Comparison of ENCODE assay signal across 1 cellular context in the genomic region with DNA sequence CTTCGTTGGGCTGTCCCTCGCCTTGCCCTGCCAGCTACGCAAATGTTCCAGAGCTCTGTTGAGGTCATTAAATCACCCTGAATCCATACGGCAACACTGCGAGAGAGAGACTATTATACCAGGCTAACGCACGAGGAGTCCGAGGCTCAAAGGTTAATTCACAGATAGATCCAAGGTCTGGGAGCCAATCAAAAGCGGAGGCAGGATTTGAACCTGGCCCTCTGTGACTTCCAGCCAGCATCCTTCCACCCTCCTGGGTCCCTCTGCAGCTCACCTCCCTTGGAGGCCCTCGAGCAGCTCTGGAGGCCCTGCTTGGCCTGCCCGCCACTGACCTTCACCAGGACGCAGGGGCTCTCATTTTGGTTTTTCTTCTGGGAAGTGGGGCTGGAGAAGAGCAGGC.
A peak's percentile ranks its signal among the peaks of the same experiment; 100 is the strongest.
TF ChIP-seq lines count a peak whose summit lies in the region.

No MANE protein-coding gene starts in this region.

TF ChIP-seq in HepG2, 621 proteins besides CTCF, POLR2A, EP300 and RAD21 (continues in another document):
- TF ChIP-seq, protein P1, sequence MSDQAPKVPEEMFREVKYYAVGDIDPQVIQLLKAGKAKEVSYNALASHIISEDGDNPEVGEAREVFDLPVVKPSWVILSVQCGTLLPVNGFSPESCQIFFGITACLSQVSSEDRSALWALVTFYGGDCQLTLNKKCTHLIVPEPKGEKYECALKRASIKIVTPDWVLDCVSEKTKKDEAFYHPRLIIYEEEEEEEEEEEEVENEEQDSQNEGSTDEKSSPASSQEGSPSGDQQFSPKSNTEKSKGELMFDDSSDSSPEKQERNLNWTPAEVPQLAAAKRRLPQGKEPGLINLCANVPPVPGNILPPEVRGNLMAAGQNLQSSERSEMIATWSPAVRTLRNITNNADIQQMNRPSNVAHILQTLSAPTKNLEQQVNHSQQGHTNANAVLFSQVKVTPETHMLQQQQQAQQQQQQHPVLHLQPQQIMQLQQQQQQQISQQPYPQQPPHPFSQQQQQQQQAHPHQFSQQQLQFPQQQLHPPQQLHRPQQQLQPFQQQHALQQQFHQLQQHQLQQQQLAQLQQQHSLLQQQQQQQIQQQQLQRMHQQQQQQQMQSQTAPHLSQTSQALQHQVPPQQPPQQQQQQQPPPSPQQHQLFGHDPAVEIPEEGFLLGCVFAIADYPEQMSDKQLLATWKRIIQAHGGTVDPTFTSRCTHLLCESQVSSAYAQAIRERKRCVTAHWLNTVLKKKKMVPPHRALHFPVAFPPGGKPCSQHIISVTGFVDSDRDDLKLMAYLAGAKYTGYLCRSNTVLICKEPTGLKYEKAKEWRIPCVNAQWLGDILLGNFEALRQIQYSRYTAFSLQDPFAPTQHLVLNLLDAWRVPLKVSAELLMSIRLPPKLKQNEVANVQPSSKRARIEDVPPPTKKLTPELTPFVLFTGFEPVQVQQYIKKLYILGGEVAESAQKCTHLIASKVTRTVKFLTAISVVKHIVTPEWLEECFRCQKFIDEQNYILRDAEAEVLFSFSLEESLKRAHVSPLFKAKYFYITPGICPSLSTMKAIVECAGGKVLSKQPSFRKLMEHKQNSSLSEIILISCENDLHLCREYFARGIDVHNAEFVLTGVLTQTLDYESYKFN (CRISPR knock-in tag; conservative IDR thresholded peaks at IDR 0.05) = 0 out of 2 replicates have a peak, but pooled peaks have one; percentile 6
- no peak for TF ChIP-seq JUN (CRISPR knock-in tag; IDR thresholded peaks at IDR 0.05)
- TF ChIP-seq ZNF841 (CRISPR knock-in tag; IDR thresholded peaks at IDR 0.05; ENCODE audit: borderline replicate concordance) = no peak
- TF ChIP-seq, protein P2, sequence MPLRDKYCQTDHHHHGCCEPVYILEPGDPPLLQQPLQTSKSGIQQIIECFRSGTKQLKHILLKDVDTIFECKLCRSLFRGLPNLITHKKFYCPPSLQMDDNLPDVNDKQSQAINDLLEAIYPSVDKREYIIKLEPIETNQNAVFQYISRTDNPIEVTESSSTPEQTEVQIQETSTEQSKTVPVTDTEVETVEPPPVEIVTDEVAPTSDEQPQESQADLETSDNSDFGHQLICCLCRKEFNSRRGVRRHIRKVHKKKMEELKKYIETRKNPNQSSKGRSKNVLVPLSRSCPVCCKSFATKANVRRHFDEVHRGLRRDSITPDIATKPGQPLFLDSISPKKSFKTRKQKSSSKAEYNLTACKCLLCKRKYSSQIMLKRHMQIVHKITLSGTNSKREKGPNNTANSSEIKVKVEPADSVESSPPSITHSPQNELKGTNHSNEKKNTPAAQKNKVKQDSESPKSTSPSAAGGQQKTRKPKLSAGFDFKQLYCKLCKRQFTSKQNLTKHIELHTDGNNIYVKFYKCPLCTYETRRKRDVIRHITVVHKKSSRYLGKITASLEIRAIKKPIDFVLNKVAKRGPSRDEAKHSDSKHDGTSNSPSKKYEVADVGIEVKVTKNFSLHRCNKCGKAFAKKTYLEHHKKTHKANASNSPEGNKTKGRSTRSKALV (CRISPR knock-in tag; IDR thresholded peaks at IDR 0.05) = 0 out of 2 replicates have a peak, but pooled peaks have one; percentile 13
- no peak for TF ChIP-seq ZHX1 (CRISPR knock-in tag; IDR thresholded peaks at IDR 0.05; ENCODE audit: low read depth)
- TF ChIP-seq ZNF557 (CRISPR knock-in tag; IDR thresholded peaks at IDR 0.05) = no peak
- no peak for TF ChIP-seq ZNF136 (CRISPR knock-in tag; IDR thresholded peaks at IDR 0.05; ENCODE audit: low read depth)
- peak; percentile 87 for TF ChIP-seq ZNF3 (CRISPR knock-in tag; IDR thresholded peaks at IDR 0.05)
- TF ChIP-seq, protein P3, sequence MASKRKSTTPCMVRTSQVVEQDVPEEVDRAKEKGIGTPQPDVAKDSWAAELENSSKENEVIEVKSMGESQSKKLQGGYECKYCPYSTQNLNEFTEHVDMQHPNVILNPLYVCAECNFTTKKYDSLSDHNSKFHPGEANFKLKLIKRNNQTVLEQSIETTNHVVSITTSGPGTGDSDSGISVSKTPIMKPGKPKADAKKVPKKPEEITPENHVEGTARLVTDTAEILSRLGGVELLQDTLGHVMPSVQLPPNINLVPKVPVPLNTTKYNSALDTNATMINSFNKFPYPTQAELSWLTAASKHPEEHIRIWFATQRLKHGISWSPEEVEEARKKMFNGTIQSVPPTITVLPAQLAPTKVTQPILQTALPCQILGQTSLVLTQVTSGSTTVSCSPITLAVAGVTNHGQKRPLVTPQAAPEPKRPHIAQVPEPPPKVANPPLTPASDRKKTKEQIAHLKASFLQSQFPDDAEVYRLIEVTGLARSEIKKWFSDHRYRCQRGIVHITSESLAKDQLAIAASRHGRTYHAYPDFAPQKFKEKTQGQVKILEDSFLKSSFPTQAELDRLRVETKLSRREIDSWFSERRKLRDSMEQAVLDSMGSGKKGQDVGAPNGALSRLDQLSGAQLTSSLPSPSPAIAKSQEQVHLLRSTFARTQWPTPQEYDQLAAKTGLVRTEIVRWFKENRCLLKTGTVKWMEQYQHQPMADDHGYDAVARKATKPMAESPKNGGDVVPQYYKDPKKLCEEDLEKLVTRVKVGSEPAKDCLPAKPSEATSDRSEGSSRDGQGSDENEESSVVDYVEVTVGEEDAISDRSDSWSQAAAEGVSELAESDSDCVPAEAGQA (IDR thresholded peaks at IDR 0.05; ENCODE audit: low read depth) = no peak
- TF ChIP-seq, protein P3 (CRISPR knock-in tag; IDR thresholded peaks at IDR 0.05; ENCODE audit: borderline replicate concordance) = no peak
- TF ChIP-seq MXD4 (CRISPR knock-in tag; IDR thresholded peaks at IDR 0.05) = no peak
- TF ChIP-seq ZNF703 (CRISPR knock-in tag; IDR thresholded peaks at IDR 0.05; ENCODE audit: borderline replicate concordance) = no peak
- TF ChIP-seq KIAA2018 (CRISPR knock-in tag; IDR thresholded peaks at IDR 0.05; ENCODE audit: borderline replicate concordance) = no peak
- no peak for TF ChIP-seq CENPX (CRISPR knock-in tag; IDR thresholded peaks at IDR 0.05)
- TF ChIP-seq TEAD3 (CRISPR knock-in tag; optimal IDR thresholded peaks at IDR 0.05; ENCODE audit: borderline replicate concordance) = no peak
- TF ChIP-seq POLR2AphosphoS5 (IDR thresholded peaks at IDR 0.05; ENCODE audit: low read depth, low read length) = 0 out of 2 replicates have a peak, but pooled peaks have one; percentile 1
- no peak for TF ChIP-seq MEF2D (CRISPR knock-in tag; IDR thresholded peaks at IDR 0.05)
- no peak for TF ChIP-seq AKAP8 (CRISPR knock-in tag; IDR thresholded peaks at IDR 0.05)
- TF ChIP-seq LCORL (IDR thresholded peaks at IDR 0.05) = no peak
- TF ChIP-seq LCORL (CRISPR knock-in tag; IDR thresholded peaks at IDR 0.05) = peak; percentile 15; the same call in 1 of the 2 replicates
- TF ChIP-seq, protein P4, sequence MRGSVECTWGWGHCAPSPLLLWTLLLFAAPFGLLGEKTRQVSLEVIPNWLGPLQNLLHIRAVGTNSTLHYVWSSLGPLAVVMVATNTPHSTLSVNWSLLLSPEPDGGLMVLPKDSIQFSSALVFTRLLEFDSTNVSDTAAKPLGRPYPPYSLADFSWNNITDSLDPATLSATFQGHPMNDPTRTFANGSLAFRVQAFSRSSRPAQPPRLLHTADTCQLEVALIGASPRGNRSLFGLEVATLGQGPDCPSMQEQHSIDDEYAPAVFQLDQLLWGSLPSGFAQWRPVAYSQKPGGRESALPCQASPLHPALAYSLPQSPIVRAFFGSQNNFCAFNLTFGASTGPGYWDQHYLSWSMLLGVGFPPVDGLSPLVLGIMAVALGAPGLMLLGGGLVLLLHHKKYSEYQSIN (CRISPR knock-in tag; IDR thresholded peaks at IDR 0.05; ENCODE audit: borderline replicate concordance) = no peak
- no peak for TF ChIP-seq NCOR1 (IDR thresholded peaks at IDR 0.05; ENCODE audit: borderline replicate concordance, low read length)
- TF ChIP-seq RBM22 (optimal IDR thresholded peaks at IDR 0.05; ENCODE audit: low read length) = no peak
